In the genomic region with DNA sequence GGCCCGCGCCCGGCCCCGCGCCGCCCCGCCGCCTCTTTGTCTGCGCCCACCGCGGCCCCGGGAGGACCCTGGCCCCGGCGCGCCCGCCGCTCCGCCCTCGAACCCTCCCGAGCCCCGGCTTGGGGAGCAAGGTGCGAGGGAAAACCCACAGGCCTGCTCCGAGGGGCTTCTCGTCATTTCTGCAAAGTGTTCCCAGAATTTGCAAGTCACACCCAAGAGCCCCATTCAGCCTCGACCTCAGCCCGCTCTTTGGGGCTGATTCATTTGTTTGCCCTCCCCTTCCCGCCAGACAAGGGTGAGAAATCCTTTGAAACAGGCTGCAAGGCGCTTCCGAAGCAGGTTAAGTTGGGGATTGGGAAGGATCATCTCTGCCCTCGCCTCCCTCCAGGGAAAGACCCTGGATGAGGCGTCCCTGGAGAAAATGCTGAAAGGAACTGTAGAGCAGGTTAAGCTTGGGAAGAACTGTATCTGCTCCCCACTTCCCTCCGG, we compare ENCODE assay signal across 8 cellular contexts. TPM values are rescaled to one million over a fixed set of nuclear protein-coding genes. Genes with fewer than 3 reads are reported as not detected.
DNase-seq lines count a peak whose midpoint lies in the region; ATAC-seq and TF ChIP-seq lines count a peak whose summit lies in the region.

No MANE protein-coding gene starts in this region.

- no peaks in the 10 kb centered on the region for H3K27me3 Mint-ChIP-seq in T-helper 2 cell treated with Interferon-gamma antibody and Interleukin-4, amounts not matched to agents 5 μg/mL and 100 μg/mL, for 36 hours (ENCODE audit: low read depth)

- peaks cover 5% of the 10 kb centered on the region for H3K36me3 Mint-ChIP-seq in T-helper 2 cell treated with Interferon-gamma antibody and Interleukin-4, amounts not matched to agents 5 μg/mL and 100 μg/mL, for 36 hours (ENCODE audit: low read depth)

- peak overlapping the region; percentile 90 for H3K27ac Mint-ChIP-seq in T-helper 2 cell treated with Interferon-gamma antibody and Interleukin-4, amounts not matched to agents 5 μg/mL and 100 μg/mL, for 36 hours

- peak; percentile 20 for DNase-seq in T-helper 2 cell treated with Interferon-gamma antibody and Interleukin-4, amounts not matched to agents 5 μg/mL and 100 μg/mL, for 36 hours (ENCODE audit: low spot score)
- DNase-seq in caudate nucleus (lab: John Stamatoyannopoulos, UW) (peak in 28 of 61 donors; percentile 9 to 67 (median 44)), lower leg skin (ENCODE audit: low spot score in 2 of 2) (no peak), H4 (ENCODE audit: low spot score) (no peak)
- DNase-seq in stimulated activated CD8-positive, alpha-beta memory T cell treated with anti-CD3 and anti-CD28 coated beads, Interleukin-2, amount 100 ng/mL, for 48 hours (ENCODE audit: low read depth in 2 of 2), result peak; percentile 26 to 37
- no peak for DNase-seq in central memory CD4-positive, alpha-beta T cell

- H3K4me3 ChIP-seq in lower leg skin (ENCODE audit: low read depth, poor library complexity, severe bottlenecking), result peak overlapping the region; percentile 51

- H3K27ac ChIP-seq in caudate nucleus (ENCODE audit: low read depth, low read length), result peak overlapping the region; percentile 82

- peaks cover 10% of the 10 kb centered on the region for H3K4me1 ChIP-seq in ES-I3 (ENCODE audit: insufficient read depth, low read length)

- TF ChIP-seq POLR2A in lower leg skin (IDR thresholded peaks at IDR 0.05), result no peak

- H3K9me3 ChIP-seq in ES-I3 (ENCODE audit: control insufficient read depth, insufficient read depth, low read length), result no peaks in the 10 kb centered on the region

- H3K36me3 ChIP-seq in ES-I3 (ENCODE audit: insufficient read depth, low read length), result no peaks in the 10 kb centered on the region

- H3K9me3 Mint-ChIP-seq in T-helper 2 cell treated with Interferon-gamma antibody and Interleukin-4, amounts not matched to agents 5 μg/mL and 100 μg/mL, for 36 hours, result no peaks in the 10 kb centered on the region

- H3K4me3 Mint-ChIP-seq in T-helper 2 cell treated with Interferon-gamma antibody and Interleukin-4, amounts not matched to agents 5 μg/mL and 100 μg/mL, for 36 hours, result peak overlapping the region; percentile 84

- ATAC-seq in HG03354 (IDR thresholded peaks at IDR 0.05; ENCODE audit: poor library complexity, severe bottlenecking, unreplicated experiment), result peak; percentile 9

- intact Hi-C loops in lower leg skin (cut with DNase I; ENCODE audit: low total_unique reads), result no loop called here

- TF ChIP-seq CTCF in lower leg skin (IDR thresholded peaks at IDR 0.05), result no peak

- peaks cover 27% of the 10 kb centered on the region for H3K4me1 Mint-ChIP-seq in T-helper 2 cell treated with Interferon-gamma antibody and Interleukin-4, amounts not matched to agents 5 μg/mL and 100 μg/mL, for 36 hours (ENCODE audit: low read depth)

- peak overlapping the region; percentile 61 for H3K9ac ChIP-seq in ES-I3 (ENCODE audit: low read depth, low read length)

- WGBS in lower leg skin, 2 donors, result 1 to 3% methylated on average over 13 to 19 of the region's 32 CpGs

RNA-seq across cellular contexts. Expression of a gene that starts 0.3 kb away (rescaled TPM):
- 100 to 1,000 TPM; 118 to 164 (median 133) TPM for total RNA-seq in lower leg skin
- total RNA-seq in H4 (2014; rRNA removed; shearing (Covaris generic)), result 16.9 and 22.4 TPM in 2 replicates

Comparison
In these comparisons a context has a peak if more than half of its experiments do, and no peak if none do; other contexts are left out.
1. DNase-seq: peak in T-helper 2 cell treated with Interferon-gamma antibody and Interleukin-4, amounts not matched to agents 5 μg/mL and 100 μg/mL, for 36 hours (single experiment) and stimulated activated CD8-positive, alpha-beta memory T cell treated with anti-CD3 and anti-CD28 coated beads, Interleukin-2, amount 100 ng/mL, for 48 hours (2 of 2); none in lower leg skin (0 of 2), central memory CD4-positive, alpha-beta T cell (single experiment) and H4 (single experiment).